In genomic region chr4:105895609-105896460, GRCh38 we compare ENCODE assay signal across 1 cellular context.
TF ChIP-seq lines count a peak whose summit lies in the region.

No MANE protein-coding gene starts in this region.

TF ChIP-seq in HepG2, 621 proteins besides CTCF, POLR2A, EP300 and RAD21 (continued from another document):
- no peak for TF ChIP-seq HES4 (CRISPR knock-in tag; IDR thresholded peaks at IDR 0.05; ENCODE audit: borderline replicate concordance)
- peak; percentile 22 for TF ChIP-seq ASH2L (IDR thresholded peaks at IDR 0.05; ENCODE audit: insufficient read length, low read depth, low read length)
- peak; percentile 27 for TF ChIP-seq RBM39 (IDR thresholded peaks at IDR 0.05; ENCODE audit: low read depth, low read length, poor library complexity, severe bottlenecking)
- TF ChIP-seq ZNF800 (CRISPR knock-in tag; IDR thresholded peaks at IDR 0.05): peak; percentile 89
- 0 out of 2 replicates have a peak, but pooled peaks have one; percentile 29 for TF ChIP-seq ZNF761 (CRISPR knock-in tag; conservative IDR thresholded peaks at IDR 0.05)
- TF ChIP-seq ETV6 (CRISPR knock-in tag; conservative IDR thresholded peaks at IDR 0.05): no peak
- 0 out of 2 replicates have a peak, but pooled peaks have one; percentile 61 for TF ChIP-seq TGIF2 (CRISPR knock-in tag; IDR thresholded peaks at IDR 0.05)
- TF ChIP-seq RFX3 (CRISPR knock-in tag; IDR thresholded peaks at IDR 0.05): no peak
- TF ChIP-seq ZMYM2 (CRISPR knock-in tag; IDR thresholded peaks at IDR 0.05): peak; percentile 60; the same call in 1 of the 2 replicates
- TF ChIP-seq ZNF740 (CRISPR knock-in tag; IDR thresholded peaks at IDR 0.05): no peak
- no peak for TF ChIP-seq POGK (CRISPR knock-in tag; conservative IDR thresholded peaks at IDR 0.05)
- no peak for TF ChIP-seq TCF7L2 (IDR thresholded peaks at IDR 0.05; ENCODE audit: low read depth, low read length)
- TF ChIP-seq NR0B2 (CRISPR knock-in tag; IDR thresholded peaks at IDR 0.05): no peak
- no peak for TF ChIP-seq ZFP82 (CRISPR knock-in tag; IDR thresholded peaks at IDR 0.05; ENCODE audit: borderline replicate concordance)
- TF ChIP-seq ZNF777 (CRISPR knock-in tag; IDR thresholded peaks at IDR 0.05): peak; percentile 99
- TF ChIP-seq KLF16 (CRISPR knock-in tag; IDR thresholded peaks at IDR 0.05): no peak
- no peak for TF ChIP-seq ZNF263 (CRISPR knock-in tag; IDR thresholded peaks at IDR 0.05)
- 0 out of 2 replicates have a peak, but pooled peaks have one; percentile 18 for TF ChIP-seq DMAP1 (CRISPR knock-in tag; IDR thresholded peaks at IDR 0.05)
- no peak for TF ChIP-seq ZBTB14 (CRISPR knock-in tag; IDR thresholded peaks at IDR 0.05)
- no peak for TF ChIP-seq ZNF678 (CRISPR knock-in tag; IDR thresholded peaks at IDR 0.05)
- peak; percentile 54; the same call in 1 of the 2 replicates for TF ChIP-seq ZNF687 (CRISPR knock-in tag; IDR thresholded peaks at IDR 0.05)
- 0 out of 2 replicates have a peak, but pooled peaks have one; percentile 54 for TF ChIP-seq ZNF274 (CRISPR knock-in tag; IDR thresholded peaks at IDR 0.05)
- no peak for TF ChIP-seq SNAPC4 (CRISPR knock-in tag; IDR thresholded peaks at IDR 0.05)
- no peak for TF ChIP-seq IRF1 (CRISPR knock-in tag; IDR thresholded peaks at IDR 0.05; ENCODE audit: low read depth)
- TF ChIP-seq RBFOX2 (IDR thresholded peaks at IDR 0.05; ENCODE audit: low read depth, low read length): peak; percentile 56; the same call in 1 of the 2 replicates
- TF ChIP-seq TFDP1 (CRISPR knock-in tag; IDR thresholded peaks at IDR 0.05; ENCODE audit: borderline replicate concordance): 0 out of 2 replicates have a peak, but pooled peaks have one; percentile 19
- 0 out of 2 replicates have a peak, but pooled peaks have one; percentile 36 for TF ChIP-seq MAX (IDR thresholded peaks at IDR 0.05)
- peak; percentile 82; the same call in 1 of the 2 replicates for TF ChIP-seq ZNF546 (CRISPR knock-in tag; conservative IDR thresholded peaks at IDR 0.05)
- no peak for TF ChIP-seq ZNF335 (CRISPR knock-in tag; IDR thresholded peaks at IDR 0.05)
